11 cellular contexts compared by ENCODE assay signal in the genomic region with DNA sequence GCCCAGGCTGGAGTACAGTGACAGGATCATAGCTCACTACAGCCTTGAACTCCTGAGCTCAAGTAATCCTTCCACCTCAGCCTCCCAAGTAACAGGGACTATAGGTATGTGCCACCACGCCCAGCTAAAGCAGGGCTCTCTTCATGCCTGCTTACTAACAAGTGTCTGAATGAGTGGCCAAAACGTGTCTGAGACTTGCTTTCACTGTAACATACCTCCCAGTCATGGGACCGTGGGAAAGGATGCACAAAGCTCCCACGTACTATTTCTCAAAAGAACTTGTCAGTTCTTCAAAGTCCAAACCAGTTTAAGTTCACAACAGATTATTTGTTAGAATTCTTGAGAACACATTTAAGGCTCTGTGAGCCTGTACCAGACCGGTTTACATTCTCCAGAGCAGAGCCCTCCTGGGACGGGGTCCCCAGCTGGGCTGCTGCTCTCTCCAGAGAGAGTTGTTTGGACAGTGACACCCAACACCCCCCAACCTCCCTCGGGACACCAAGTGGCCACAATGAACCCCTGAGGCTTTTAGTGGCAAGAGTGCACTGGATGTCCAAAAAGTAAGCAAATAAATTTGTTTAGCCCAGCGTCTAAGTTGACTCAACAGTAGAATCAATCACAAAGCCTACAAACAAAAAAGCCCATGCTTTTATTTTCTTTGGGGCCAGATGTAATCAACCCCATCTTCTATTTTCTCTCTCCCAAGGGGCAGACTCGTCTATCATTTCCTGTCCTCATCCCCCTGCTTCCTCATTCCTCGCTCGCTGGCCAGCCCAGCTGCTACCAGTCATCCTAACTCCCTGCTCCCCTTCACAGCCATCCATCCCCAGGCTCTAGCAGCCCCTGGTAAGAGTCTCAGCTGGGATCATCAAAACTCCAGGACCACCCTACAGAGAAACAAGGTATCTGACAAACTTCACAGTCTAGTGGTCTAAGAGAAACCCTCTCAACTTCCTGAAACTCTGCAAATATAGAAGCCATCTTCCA. TPM values are rescaled to one million over a fixed set of nuclear protein-coding genes. Genes with fewer than 3 reads are reported as not detected.
DNase-seq lines count a peak whose midpoint lies in the region; ATAC-seq, FAIRE-seq and TF ChIP-seq lines count a peak whose summit lies in the region.
"Had no signal": no experiment of that assay in that cellular context is flagged by ENCODE, and none has a peak within 500 bp of the region (broad histone marks: within the 10 kb centered on the region; RNA-seq: fewer than 3 reads in every experiment).

No MANE protein-coding gene starts in this region.

- peak; percentile 57 for ATAC-seq in HG03108 (IDR thresholded peaks at IDR 0.05; ENCODE audit: unreplicated experiment)
- no peak for ATAC-seq in activated naive CD8-positive, alpha-beta T cell treated with anti-CD3 and anti-CD28 coated beads, Interleukin-2, amount 10 ng/mL, durations not matched to agents 7 days and 5 days (ENCODE audit: low read depth)

- peak; percentile 90 for FAIRE-seq in GM19239 (lab: Jason Lieb, UNC)

- no peaks in the 10 kb centered on the region for H3K9me3 Mint-ChIP-seq in activated naive CD8-positive, alpha-beta T cell treated with anti-CD3 and anti-CD28 coated beads, Interleukin-2, amount 10 ng/mL, durations not matched to agents 7 days and 5 days

- TF ChIP-seq CTCF in prostate gland (IDR thresholded peaks at IDR 0.05): no peak

- TF ChIP-seq POLR2A in prostate gland (IDR thresholded peaks at IDR 0.05): no peak

- H3K36me3 Mint-ChIP-seq in activated naive CD8-positive, alpha-beta T cell treated with anti-CD3 and anti-CD28 coated beads, Interleukin-2, amount 10 ng/mL, durations not matched to agents 7 days and 5 days: peaks cover 12% of the 10 kb centered on the region

- H3K4me2 ChIP-seq in BLaER1: peak overlapping the region; percentile 84

- H3K4me1 ChIP-seq in BLaER1 (peaks cover 89% of the 10 kb centered on the region), prostate gland (replicated peaks) (no peaks in the 10 kb centered on the region)

- DNase-seq in GM19239 (ENCODE audit: insufficient read length, low spot score): no peak
- DNase-seq in activated naive CD8-positive, alpha-beta T cell treated with anti-CD3 and anti-CD28 coated beads, Interleukin-2, amount 10 ng/mL, durations not matched to agents 7 days and 5 days: no peak
- no peak for DNase-seq in NCI-H1092 (lab: John Stamatoyannopoulos, UW)
- DNase-seq in medulla oblongata (ENCODE audit: extremely low spot score): no peak
- DNase-seq in prostate gland (ENCODE audit: low spot score): no peak
- no peak for DNase-seq in posterior vena cava (ENCODE audit: low spot score)
- DNase-seq: DMS79; stimulated activated CD8-positive, alpha-beta memory T cell treated with anti-CD3 and anti-CD28 coated beads, Interleukin-4, amount 100 ng/mL, for 48 hours had no signal

- H3K36me3 ChIP-seq in BLaER1 (no peaks in the 10 kb centered on the region), prostate gland (no peaks in the 10 kb centered on the region)

- H3K4me1 Mint-ChIP-seq in activated naive CD8-positive, alpha-beta T cell treated with anti-CD3 and anti-CD28 coated beads, Interleukin-2, amount 10 ng/mL, durations not matched to agents 7 days and 5 days: peaks cover 34% of the 10 kb centered on the region

- WGBS in prostate gland: 50% methylated on average over 7 of the region's 11 CpGs

- H3K9me3 ChIP-seq in BLaER1 (no peaks in the 10 kb centered on the region), prostate gland (no peaks in the 10 kb centered on the region)

- peak overlapping the region; percentile 70 for H3K27ac Mint-ChIP-seq in activated naive CD8-positive, alpha-beta T cell treated with anti-CD3 and anti-CD28 coated beads, Interleukin-2, amount 10 ng/mL, durations not matched to agents 7 days and 5 days

- no peaks in the 10 kb centered on the region for H3K27me3 Mint-ChIP-seq in activated naive CD8-positive, alpha-beta T cell treated with anti-CD3 and anti-CD28 coated beads, Interleukin-2, amount 10 ng/mL, durations not matched to agents 7 days and 5 days

- no peaks in the 10 kb centered on the region for H4K20me1 ChIP-seq in BLaER1

- H3K4me3 Mint-ChIP-seq in activated naive CD8-positive, alpha-beta T cell treated with anti-CD3 and anti-CD28 coated beads, Interleukin-2, amount 10 ng/mL, durations not matched to agents 7 days and 5 days: peak overlapping the region; percentile 50

- peak overlapping the region; percentile 54 for H3K4me3 ChIP-seq in BLaER1
- no peak overlapping the region for H3K4me3 ChIP-seq in prostate gland

- H3K27me3 ChIP-seq in BLaER1 (no peaks in the 10 kb centered on the region), prostate gland (replicated peaks; ENCODE audit: insufficient read depth) (no peaks in the 10 kb centered on the region)

- intact Hi-C loops in prostate gland (cut with DNase I) (no loop called here), posterior vena cava (cut with DNase I) (no loop called here)

- H3K9ac ChIP-seq in BLaER1: peak overlapping the region; percentile 66

- H3K27ac ChIP-seq in BLaER1 (peak overlapping the region; percentile 83), prostate gland (no peak overlapping the region)
- H3K27ac ChIP-seq: VCaP had no signal

- POLR2A ChIA-PET in activated naive CD8-positive, alpha-beta T cell treated with anti-CD3 and anti-CD28 coated beads, Interleukin-2, amount 10 ng/mL, durations not matched to agents 7 days and 5 days (lab: Charles Lee): no interaction called here

RNA-seq across cellular contexts. Expression of a gene that starts 23.9 kb away (rescaled TPM):
- 100 to 1,000 TPM; 108 TPM for total RNA-seq in activated naive CD8-positive, alpha-beta T cell treated with anti-CD3 and anti-CD28 coated beads, Interleukin-2, amount 10 ng/mL, durations not matched to agents 7 days and 5 days
- total RNA-seq in prostate gland: 1 to 10 TPM; 4.2 to 8.0 TPM
- 10 to 100 TPM; 18.0 to 21.2 TPM for total RNA-seq in posterior vena cava

Comparison
In these comparisons a context has a peak if more than half of its experiments do, and no peak if none do; other contexts are left out.
1. RNA of a gene that starts 23.9 kb away (total RNA-seq): 108 TPM in activated naive CD8-positive, alpha-beta T cell treated with anti-CD3 and anti-CD28 coated beads, Interleukin-2, amount 10 ng/mL, durations not matched to agents 7 days and 5 days; 18.0 to 21.2 TPM in posterior vena cava and 4.2 to 8.0 TPM in prostate gland; every median in the first group is over 4 times any median in the second.